ENCODE assay signal across 13 cellular contexts in genomic region chr9:20551236-20551635, GRCh38.
DNase-seq lines count a peak whose midpoint lies in the region; ATAC-seq and TF ChIP-seq lines count a peak whose summit lies in the region.
"Had no signal": no experiment of that assay in that cellular context is flagged by ENCODE, and none has a peak within 500 bp of the region (broad histone marks: within the 10 kb centered on the region; RNA-seq: fewer than 3 reads in every experiment).

No MANE protein-coding gene starts in this region.

- H3K4me3 ChIP-seq in GM23248 (no peak overlapping the region), PC-3 (ENCODE audit: low read length) (peak overlapping the region; percentile 39; the same call in 1 of the 2 replicates)
- H3K4me3 ChIP-seq: ascending aorta had no signal

- H3K9ac ChIP-seq in GM23248 = no peak overlapping the region
- peak overlapping the region; percentile 66 for H3K9ac ChIP-seq in PC-3 (ENCODE audit: low read length)

- H4K20me1 ChIP-seq in GM23248 (ENCODE audit: insufficient read depth) (no peaks in the 10 kb centered on the region), PC-3 (ENCODE audit: low read length) (no peaks in the 10 kb centered on the region)

- no peaks in the 10 kb centered on the region for H3K36me3 Mint-ChIP-seq in progenitor cell of endocrine pancreas (ENCODE audit: insufficient read depth)
- H3K36me3 Mint-ChIP-seq: immature natural killer cell had no signal

- peak overlapping the region; percentile 56 for H3K27ac Mint-ChIP-seq in progenitor cell of endocrine pancreas
- H3K27ac Mint-ChIP-seq: CD4-positive, alpha-beta T cell had no signal

- DNase-seq in GM23248 = peak; percentile 30
- DNase-seq in PC-3 = peak; percentile 57
- DNase-seq in glomerular visceral epithelial cell (ENCODE audit: extremely low spot score) = peak; percentile 79
- DNase-seq in progenitor cell of endocrine pancreas (ENCODE audit: low spot score, unreplicated experiment) = no peak
- no peak for DNase-seq in 8988T
- no peak for DNase-seq in NCI-H2171 treated with DMSO at 0.1 percent for 48 hours (lab: John Stamatoyannopoulos, UW)
- DNase-seq in NCI-H1417 treated with DMSO at 0.1 percent for 48 hours (lab: John Stamatoyannopoulos, UW) = no peak
- DNase-seq: activated CD4-positive, alpha-beta T cell treated with anti-CD3 and anti-CD28 coated beads for 1 hour; activated T-cell treated with anti-CD3 and anti-CD28 coated beads, Interleukin-2, amount 50 U/mL, for 48 hours; CD4-positive, alpha-beta T cell; immature natural killer cell had no signal

- CTCF ChIA-PET in PC-3 (lab: Charles Lee) = no interaction called here

- no peaks in the 10 kb centered on the region for H3K9me3 Mint-ChIP-seq in progenitor cell of endocrine pancreas (ENCODE audit: low read depth)
- H3K9me3 Mint-ChIP-seq: CD4-positive, alpha-beta T cell; immature natural killer cell had no signal

- H3K9me3 ChIP-seq in GM23248 (ENCODE audit: low read depth) = no peaks in the 10 kb centered on the region
- no peaks in the 10 kb centered on the region for H3K9me3 ChIP-seq in PC-3 (ENCODE audit: low read length)
- H3K9me3 ChIP-seq: ascending aorta had no signal

- no peaks in the 10 kb centered on the region for H3K36me3 ChIP-seq in GM23248 (ENCODE audit: low read depth)
- H3K36me3 ChIP-seq in PC-3 (ENCODE audit: low read depth, low read length) = no peaks in the 10 kb centered on the region
- H3K36me3 ChIP-seq: ascending aorta had no signal

- ATAC-seq in PC-3 (peak; percentile 69), HG03045 (IDR thresholded peaks at IDR 0.05; ENCODE audit: unreplicated experiment) (no peak)

- intact Hi-C loops in PC-3 (cut with micrococcal nuclease) = loop anchor here (5.0 kb wide), 2 partner anchors 124 to 194 kb away; no protein-coding TSS in a partner anchor

- H3K79me2 ChIP-seq in GM23248 (ENCODE audit: insufficient read depth) (peaks cover 72% of the 10 kb centered on the region), PC-3 (ENCODE audit: low read length) (no peaks in the 10 kb centered on the region)

- no TSS peak for BruUV-seq in PC-3 (replicated peaks; lab: Mats Ljungman, UMichigan)

- no peaks in the 10 kb centered on the region for H3F3A ChIP-seq in GM23248 (ENCODE audit: insufficient read depth)
- H3F3A ChIP-seq in PC-3 (ENCODE audit: low read length, unreplicated experiment) = no peaks in the 10 kb centered on the region

- H3K9me2 ChIP-seq in GM23248 (ENCODE audit: insufficient read depth) = no peaks in the 10 kb centered on the region
- no peaks in the 10 kb centered on the region for H3K9me2 ChIP-seq in PC-3 (replicated peaks; ENCODE audit: low read length)

- H3K4me1 Mint-ChIP-seq in progenitor cell of endocrine pancreas (ENCODE audit: low read depth) = peaks cover 26% of the 10 kb centered on the region

- H2AFZ ChIP-seq in GM23248 = no peak overlapping the region
- H2AFZ ChIP-seq in PC-3 (ENCODE audit: low read length) = no peak overlapping the region

- in situ Hi-C loops in GM23248 (cut with MboI) = no loop called here

- POLR2A ChIA-PET in PC-3 (lab: Charles Lee; ENCODE audit: unreplicated experiment) = interaction anchor here (0.5 kb wide), 3 partner anchors 71 to 390 kb away, joined by 3 to 4 read pairs (median 4); partner anchors contain the start of gene MLLT3

- H3K4me2 ChIP-seq in GM23248 (ENCODE audit: unreplicated experiment) = no peak overlapping the region
- peak overlapping the region; percentile 74 for H3K4me2 ChIP-seq in PC-3 (ENCODE audit: low read length)

- H3K27me3 Mint-ChIP-seq in progenitor cell of endocrine pancreas = no peaks in the 10 kb centered on the region
- H3K27me3 Mint-ChIP-seq: CD4-positive, alpha-beta T cell had no signal

- no peak overlapping the region for H3K27ac ChIP-seq in GM23248
- H3K27ac ChIP-seq in PC-3 (ENCODE audit: low read length) = peak overlapping the region; percentile 85
- H3K27ac ChIP-seq: ascending aorta had no signal

- peaks cover 24% of the 10 kb centered on the region for H3K4me1 ChIP-seq in GM23248 (ENCODE audit: insufficient read depth)
- peaks cover 36% of the 10 kb centered on the region for H3K4me1 ChIP-seq in PC-3 (ENCODE audit: insufficient read depth, low read length)

- H3K27me3 ChIP-seq in GM23248 (replicated peaks; ENCODE audit: insufficient read depth) (no peaks in the 10 kb centered on the region), PC-3 (ENCODE audit: low read length) (no peaks in the 10 kb centered on the region)
- H3K27me3 ChIP-seq: ascending aorta had no signal

- TF ChIP-seq CTCF in PC-3 (conservative IDR thresholded peaks at IDR 0.05; ENCODE audit: low read depth, low read length) (no peak), progenitor cell of endocrine pancreas (IDR thresholded peaks at IDR 0.05; ENCODE audit: unreplicated experiment) (no peak)

- H3K4me3 Mint-ChIP-seq in progenitor cell of endocrine pancreas (ENCODE audit: low read depth) = no peak overlapping the region
- H3K4me3 Mint-ChIP-seq: CD4-positive, alpha-beta T cell; immature natural killer cell had no signal

Comparison
In these comparisons a context has a peak if more than half of its experiments do, and no peak if none do; other contexts are left out.
1. DNase-seq: peak in GM23248 (single experiment), PC-3 (single experiment) and glomerular visceral epithelial cell (single experiment); none in progenitor cell of endocrine pancreas (single experiment), 8988T (single experiment), NCI-H2171 treated with DMSO at 0.1 percent for 48 hours (single experiment) and NCI-H1417 treated with DMSO at 0.1 percent for 48 hours (single experiment).